12 cellular contexts compared by ENCODE assay signal in the genomic region with DNA sequence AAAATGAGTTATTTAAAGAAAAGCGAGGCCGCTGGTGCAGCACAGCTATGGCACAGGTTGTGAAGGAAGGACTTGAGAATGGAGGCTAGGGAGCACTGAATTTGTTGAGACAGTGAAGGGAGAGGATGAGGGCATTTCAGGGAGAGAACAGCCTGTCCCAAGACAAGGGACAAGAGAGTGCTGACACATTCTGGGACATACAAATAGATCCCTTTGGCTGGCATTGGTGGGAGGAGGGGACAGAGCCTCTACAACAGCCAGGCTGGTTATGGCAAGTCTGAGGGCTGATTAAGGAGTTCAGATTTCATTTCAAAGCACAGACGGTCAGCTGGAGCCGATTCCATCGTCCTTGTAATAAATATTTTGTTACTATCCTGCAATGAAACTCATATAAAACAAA. TPM values are rescaled to one million over a fixed set of nuclear protein-coding genes. Genes with fewer than 3 reads are reported as not detected.
A peak's percentile ranks its signal among the peaks of the same experiment; 100 is the strongest.
DNase-seq lines count a peak whose midpoint lies in the region; ATAC-seq and TF ChIP-seq lines count a peak whose summit lies in the region.
"Had no signal": no experiment of that assay in that cellular context is flagged by ENCODE, and none has a peak within 500 bp of the region (broad histone marks: within the 10 kb centered on the region; RNA-seq: fewer than 3 reads in every experiment).

No MANE protein-coding gene starts in this region.

- peaks cover 32% of the 10 kb centered on the region for H3F3A ChIP-seq in PC-9 (ENCODE audit: insufficient read depth, low read depth)

- H3K27me3 ChIP-seq in PC-9 (ENCODE audit: insufficient read depth, low read depth) = no peaks in the 10 kb centered on the region

- H2AFZ ChIP-seq in PC-9 = no peak overlapping the region

- peak; percentile 70 for ATAC-seq in left ventricle myocardium superior
- ATAC-seq in stimulated activated effector memory CD8-positive, alpha-beta T cell treated with anti-CD3 and anti-CD28 coated beads, Interleukin-12 subunit alpha, Interleukin-12 subunit beta, amount 100 ng/mL, for 72 hours = no peak
- ATAC-seq: esophagus mucosa, upper lobe of right lung had no signal

- TF ChIP-seq CTCF in PC-9 (conservative IDR thresholded peaks at IDR 0.05) = no peak

- H3K27ac Mint-ChIP-seq in activated CD4-positive, alpha-beta memory T cell treated with anti-CD3 and anti-CD28 coated beads, Interleukin-2, amount 10 ng/mL, durations not matched to agents 7 days and 5 days = no peak overlapping the region
- H3K27ac Mint-ChIP-seq in activated CD4-positive, alpha-beta memory T cell treated with anti-CD3 and anti-CD28 coated beads for 36 hours = no peak overlapping the region
- peak overlapping the region; percentile 88 for H3K27ac Mint-ChIP-seq in stimulated activated effector memory CD8-positive, alpha-beta T cell treated with anti-CD3 and anti-CD28 coated beads, Interleukin-12 subunit alpha, Interleukin-12 subunit beta, amount 100 ng/mL, for 72 hours

- POLR2A ChIA-PET in activated CD4-positive, alpha-beta memory T cell treated with anti-CD3 and anti-CD28 coated beads, Interleukin-2, amount 10 ng/mL, durations not matched to agents 7 days and 5 days (lab: Charles Lee) = no interaction called here
- POLR2A ChIA-PET in activated CD4-positive, alpha-beta memory T cell treated with anti-CD3 and anti-CD28 coated beads for 36 hours (lab: Charles Lee) = no interaction called here
- POLR2A ChIA-PET in PC-9 (lab: Charles Lee; ENCODE audit: unreplicated experiment) = interaction anchor here (0.7 kb wide), 1 partner anchor 28 kb away, joined by 5 read pairs; no protein-coding TSS in a partner anchor

- DNase-seq in activated CD4-positive, alpha-beta memory T cell treated with anti-CD3 and anti-CD28 coated beads, Interleukin-2, amount 10 ng/mL, durations not matched to agents 7 days and 5 days = no peak
- DNase-seq in activated CD4-positive, alpha-beta memory T cell treated with anti-CD3 and anti-CD28 coated beads for 36 hours = no peak
- no peak for DNase-seq in PC-9
- peak; percentile 55 for DNase-seq in left ventricle myocardium superior
- DNase-seq in stimulated activated effector memory CD8-positive, alpha-beta T cell treated with anti-CD3 and anti-CD28 coated beads, Interleukin-12 subunit alpha, Interleukin-12 subunit beta, amount 100 ng/mL, for 72 hours (ENCODE audit: low spot score in 2 of 2) = no peak
- no peak for DNase-seq in UCSD-AML1 (lab: John Stamatoyannopoulos, UW; ENCODE audit: unreplicated experiment)
- DNase-seq in activated naive CD4-positive, alpha-beta T cell treated with Interleukin-2 at 50 U/mL for 16 hours = no peak
- no peak for DNase-seq in activated gamma-delta T cell treated with Interleukin-2 at 50 U/mL for 16 hours
- DNase-seq: SK-N-SH, upper lobe of right lung had no signal

- no peaks in the 10 kb centered on the region for H3K36me3 Mint-ChIP-seq in activated CD4-positive, alpha-beta memory T cell treated with anti-CD3 and anti-CD28 coated beads, Interleukin-2, amount 10 ng/mL, durations not matched to agents 7 days and 5 days (ENCODE audit: low read depth)
- peaks cover 6% of the 10 kb centered on the region for H3K36me3 Mint-ChIP-seq in activated CD4-positive, alpha-beta memory T cell treated with anti-CD3 and anti-CD28 coated beads for 36 hours
- H3K36me3 Mint-ChIP-seq in stimulated activated effector memory CD8-positive, alpha-beta T cell treated with anti-CD3 and anti-CD28 coated beads, Interleukin-12 subunit alpha, Interleukin-12 subunit beta, amount 100 ng/mL, for 72 hours = peaks cover 10% of the 10 kb centered on the region

- peak overlapping the region; percentile 13 for H3K4me3 Mint-ChIP-seq in activated CD4-positive, alpha-beta memory T cell treated with anti-CD3 and anti-CD28 coated beads, Interleukin-2, amount 10 ng/mL, durations not matched to agents 7 days and 5 days
- H3K4me3 Mint-ChIP-seq in activated CD4-positive, alpha-beta memory T cell treated with anti-CD3 and anti-CD28 coated beads for 36 hours = no peak overlapping the region
- no peak overlapping the region for H3K4me3 Mint-ChIP-seq in stimulated activated effector memory CD8-positive, alpha-beta T cell treated with anti-CD3 and anti-CD28 coated beads, Interleukin-12 subunit alpha, Interleukin-12 subunit beta, amount 100 ng/mL, for 72 hours

- H3K36me3 ChIP-seq in PC-9 (ENCODE audit: low read depth) = peaks cover 2% of the 10 kb centered on the region; the same call in 1 of the 2 replicates
- H3K36me3 ChIP-seq: upper lobe of right lung had no signal

- no peaks in the 10 kb centered on the region for H3K9me2 ChIP-seq in PC-9 (ENCODE audit: insufficient read depth)
- H3K9me2 ChIP-seq: SK-N-SH had no signal

- intact Hi-C loops in activated CD4-positive, alpha-beta memory T cell treated with anti-CD3 and anti-CD28 coated beads for 36 hours (cut with micrococcal nuclease) = loop anchor here (2.0 kb wide), 1 partner anchor 14 kb away; no protein-coding TSS in a partner anchor
- intact Hi-C loops in PC-9 (cut with micrococcal nuclease; ENCODE audit: unreplicated experiment) = loop anchor here (5.0 kb wide), 1 partner anchor 61 kb away; no protein-coding TSS in a partner anchor
- intact Hi-C loops in left ventricle myocardium superior (cut with micrococcal nuclease) = no loop called here

- H3K9me3 Mint-ChIP-seq in activated CD4-positive, alpha-beta memory T cell treated with anti-CD3 and anti-CD28 coated beads, Interleukin-2, amount 10 ng/mL, durations not matched to agents 7 days and 5 days = no peaks in the 10 kb centered on the region
- H3K9me3 Mint-ChIP-seq in activated CD4-positive, alpha-beta memory T cell treated with anti-CD3 and anti-CD28 coated beads for 36 hours = no peaks in the 10 kb centered on the region
- H3K9me3 Mint-ChIP-seq in stimulated activated effector memory CD8-positive, alpha-beta T cell treated with anti-CD3 and anti-CD28 coated beads, Interleukin-12 subunit alpha, Interleukin-12 subunit beta, amount 100 ng/mL, for 72 hours = no peaks in the 10 kb centered on the region

- H3K4me3 ChIP-seq in PC-9 = no peak overlapping the region

- peaks cover 18% of the 10 kb centered on the region for H4K20me1 ChIP-seq in PC-9 (ENCODE audit: insufficient read depth)

- CTCF ChIA-PET in activated CD4-positive, alpha-beta memory T cell treated with anti-CD3 and anti-CD28 coated beads, Interleukin-2, amount 10 ng/mL, durations not matched to agents 7 days and 5 days (lab: Charles Lee) = interaction anchor here (2.1 to 4.0 kb wide), 3 partner anchors 9 to 16 kb away, joined by 8 to 24 read pairs (median 8); no protein-coding TSS in a partner anchor
- CTCF ChIA-PET in activated CD4-positive, alpha-beta memory T cell treated with anti-CD3 and anti-CD28 coated beads for 36 hours (lab: Charles Lee) = interaction anchor here (1.2 kb wide), 1 partner anchor 13 kb away, joined by 3 read pairs; no protein-coding TSS in a partner anchor
- CTCF ChIA-PET in PC-9 (lab: Charles Lee) = interaction anchor here (0.7 kb wide), 1 partner anchor 876 kb away, joined by 6 read pairs; no protein-coding TSS in a partner anchor

- BruUV-seq in PC-9 (replicated peaks; lab: Mats Ljungman, UMichigan) = no TSS peak

- no peak overlapping the region for H3K27ac ChIP-seq in PC-9

- peaks cover 9% of the 10 kb centered on the region for H3K27me3 Mint-ChIP-seq in activated CD4-positive, alpha-beta memory T cell treated with anti-CD3 and anti-CD28 coated beads, Interleukin-2, amount 10 ng/mL, durations not matched to agents 7 days and 5 days
- no peaks in the 10 kb centered on the region for H3K27me3 Mint-ChIP-seq in activated CD4-positive, alpha-beta memory T cell treated with anti-CD3 and anti-CD28 coated beads for 36 hours

- no peaks in the 10 kb centered on the region for H3K9me3 ChIP-seq in PC-9 (ENCODE audit: insufficient read depth, low read depth)
- H3K9me3 ChIP-seq: SK-N-SH, upper lobe of right lung had no signal

- H3K4me2 ChIP-seq in PC-9 = peak overlapping the region; percentile 13; the same call in 1 of the 2 replicates
- H3K4me2 ChIP-seq: SK-N-SH had no signal

- peaks cover 24% of the 10 kb centered on the region for H3K4me1 ChIP-seq in PC-9 (replicated peaks; ENCODE audit: insufficient read depth)

- H3K79me2 ChIP-seq in PC-9 (ENCODE audit: low read depth) = peaks cover 29% of the 10 kb centered on the region

- peaks cover 19% of the 10 kb centered on the region for H3K4me1 Mint-ChIP-seq in activated CD4-positive, alpha-beta memory T cell treated with anti-CD3 and anti-CD28 coated beads, Interleukin-2, amount 10 ng/mL, durations not matched to agents 7 days and 5 days
- peaks cover 16% of the 10 kb centered on the region for H3K4me1 Mint-ChIP-seq in activated CD4-positive, alpha-beta memory T cell treated with anti-CD3 and anti-CD28 coated beads for 36 hours (ENCODE audit: low read depth)
- peaks cover 22% of the 10 kb centered on the region for H3K4me1 Mint-ChIP-seq in stimulated activated effector memory CD8-positive, alpha-beta T cell treated with anti-CD3 and anti-CD28 coated beads, Interleukin-12 subunit alpha, Interleukin-12 subunit beta, amount 100 ng/mL, for 72 hours

RNA-seq across cellular contexts. Expression of a gene that starts 1.7 kb away (rescaled TPM):
- total RNA-seq in activated CD4-positive, alpha-beta memory T cell treated with anti-CD3 and anti-CD28 coated beads, Interleukin-2, amount 10 ng/mL, durations not matched to agents 7 days and 5 days = 1 to 10 TPM; 8.4 to 9.0 TPM
- 10 to 100 TPM; 10.3 to 10.6 TPM for total RNA-seq in activated CD4-positive, alpha-beta memory T cell treated with anti-CD3 and anti-CD28 coated beads for 36 hours
- 28.9 and 36.1 TPM in 2 replicates for total RNA-seq in PC-9 (2021)
- total RNA-seq in left ventricle myocardium superior = 22.6 TPM

RNA-seq across cellular contexts. Expression of a gene that starts 25.8 kb away (rescaled TPM):
- 1 to 10 TPM; 8.4 to 8.7 TPM for total RNA-seq in activated CD4-positive, alpha-beta memory T cell treated with anti-CD3 and anti-CD28 coated beads, Interleukin-2, amount 10 ng/mL, durations not matched to agents 7 days and 5 days
- 1 to 10 TPM; 8.2 to 8.3 TPM for total RNA-seq in activated CD4-positive, alpha-beta memory T cell treated with anti-CD3 and anti-CD28 coated beads for 36 hours
- total RNA-seq in PC-9 (2021) (22.8 and 28.5 TPM in 2 replicates), left ventricle myocardium superior (55.1 TPM)

RNA-seq across cellular contexts. Expression of a gene that starts 28.4 kb away (rescaled TPM):
- total RNA-seq in activated CD4-positive, alpha-beta memory T cell treated with anti-CD3 and anti-CD28 coated beads, Interleukin-2, amount 10 ng/mL, durations not matched to agents 7 days and 5 days = 10 to 100 TPM; 39.7 to 40.4 TPM
- total RNA-seq in activated CD4-positive, alpha-beta memory T cell treated with anti-CD3 and anti-CD28 coated beads for 36 hours = 10 to 100 TPM; 29.3 to 31.2 TPM
- total RNA-seq in PC-9 (2021) (43.2 and 54.3 TPM in 2 replicates), left ventricle myocardium superior (14.7 TPM)

RNA-seq across cellular contexts. Expression of a gene that starts 37.0 kb away (rescaled TPM):
- total RNA-seq in activated CD4-positive, alpha-beta memory T cell treated with anti-CD3 and anti-CD28 coated beads, Interleukin-2, amount 10 ng/mL, durations not matched to agents 7 days and 5 days = under 1 TPM; 0.43 to 0.73 TPM
- 1 to 10 TPM; 1.0 to 1.6 TPM for total RNA-seq in activated CD4-positive, alpha-beta memory T cell treated with anti-CD3 and anti-CD28 coated beads for 36 hours
- total RNA-seq in PC-9 (2021) (15.5 and 19.5 TPM in 2 replicates), left ventricle myocardium superior (1.7 TPM)

RNA-seq across cellular contexts. Expression of a gene that starts 47.6 kb away (rescaled TPM):
- total RNA-seq in activated CD4-positive, alpha-beta memory T cell treated with anti-CD3 and anti-CD28 coated beads, Interleukin-2, amount 10 ng/mL, durations not matched to agents 7 days and 5 days = under 1 TPM in 1 of 2 experiments, not detected in 1; 0.20 TPM
- total RNA-seq in activated CD4-positive, alpha-beta memory T cell treated with anti-CD3 and anti-CD28 coated beads for 36 hours = not detected
- total RNA-seq in PC-9 (2021) = not detected in 2 replicates
- not detected for total RNA-seq in left ventricle myocardium superior
- total RNA-seq: esophagus mucosa, MCF 10A, upper lobe of right lung had no signal
